ENCODE assay signal across 9 cellular contexts in genomic region chr3:15268033-15268631, GRCh38.
DNase-seq lines count a peak whose midpoint lies in the region; ATAC-seq and TF ChIP-seq lines count a peak whose summit lies in the region.
"Had no signal": no experiment of that assay in that cellular context is flagged by ENCODE, and none has a peak within 500 bp of the region (broad histone marks: within the 10 kb centered on the region; RNA-seq: fewer than 3 reads in every experiment).

No MANE protein-coding gene starts in this region.

- DNase-seq in DMS79 (lab: John Stamatoyannopoulos, UW) (peak; percentile 31), NCI-H2196 (lab: John Stamatoyannopoulos, UW; ENCODE audit: unreplicated experiment) (peak; percentile 68), brain pericyte (ENCODE audit: low read depth, low spot score) (peak; percentile 34), immature natural killer cell (peak; percentile 77 to 81 (median 80))
- peak; percentile 82 for DNase-seq in stimulated activated CD4-positive, alpha-beta T cell treated with anti-CD3 and anti-CD28 coated beads, Interleukin-12 subunit alpha, Interleukin-12 subunit beta, amount 100 ng/mL, for 4 hours

- H3K4me3 Mint-ChIP-seq in immature natural killer cell, result peak overlapping the region in 4 of 5 donors; percentile 33 to 47 (median 42)
- H3K4me3 Mint-ChIP-seq: dendritic cell treated with granulocyte-macrophage colony-stimulating factor and Interleukin-4, amounts not matched to agents 40 ng/mL and 50 ng/mL, for 4 days had no signal

- H3K27me3 Mint-ChIP-seq in immature natural killer cell (ENCODE audit: low read depth in 3 of 3), result peaks cover 5 to 13% (median 8%) of the 10 kb centered on the region in 3 donors
- H3K27me3 Mint-ChIP-seq: dendritic cell treated with granulocyte-macrophage colony-stimulating factor and Interleukin-4, amounts not matched to agents 40 ng/mL and 50 ng/mL, for 4 days had no signal

- H3K4me1 Mint-ChIP-seq in immature natural killer cell, result peaks cover 94 to 95% of the 10 kb centered on the region in 2 donors

- H3K4me3 ChIP-seq in WI38 (ENCODE audit: low read depth, low read length), result no peak overlapping the region

- peak overlapping the region; percentile 51 to 92 (median 67) for H3K27ac Mint-ChIP-seq in immature natural killer cell

- TF ChIP-seq CTCF in WI38 (IDR thresholded peaks at IDR 0.05; ENCODE audit: low read depth, low read length), result peak; percentile 94

- peaks cover 4 to 10% (median 4%) of the 10 kb centered on the region in 3 donors for H3K36me3 Mint-ChIP-seq in immature natural killer cell

- ATAC-seq in HG02588 (IDR thresholded peaks at IDR 0.05; ENCODE audit: unreplicated experiment) (peak; percentile 32), GM19328 (IDR thresholded peaks at IDR 0.05; ENCODE audit: unreplicated experiment) (no peak)

- H3K9me3 Mint-ChIP-seq in immature natural killer cell, result no peaks in the 10 kb centered on the region
- H3K9me3 Mint-ChIP-seq: dendritic cell treated with granulocyte-macrophage colony-stimulating factor and Interleukin-4, amounts not matched to agents 40 ng/mL and 50 ng/mL, for 4 days had no signal

Comparison
In these comparisons a context has a peak if more than half of its experiments do, and no peak if none do; other contexts are left out.
1. DNase-seq: peak in every context shown above with its lines; median percentile 82 in stimulated activated CD4-positive, alpha-beta T cell treated with anti-CD3 and anti-CD28 coated beads, Interleukin-12 subunit alpha, Interleukin-12 subunit beta, amount 100 ng/mL, for 4 hours; 80 in immature natural killer cell; 68 in NCI-H2196; 34 in brain pericyte; 31 in DMS79.